In the genomic region with DNA sequence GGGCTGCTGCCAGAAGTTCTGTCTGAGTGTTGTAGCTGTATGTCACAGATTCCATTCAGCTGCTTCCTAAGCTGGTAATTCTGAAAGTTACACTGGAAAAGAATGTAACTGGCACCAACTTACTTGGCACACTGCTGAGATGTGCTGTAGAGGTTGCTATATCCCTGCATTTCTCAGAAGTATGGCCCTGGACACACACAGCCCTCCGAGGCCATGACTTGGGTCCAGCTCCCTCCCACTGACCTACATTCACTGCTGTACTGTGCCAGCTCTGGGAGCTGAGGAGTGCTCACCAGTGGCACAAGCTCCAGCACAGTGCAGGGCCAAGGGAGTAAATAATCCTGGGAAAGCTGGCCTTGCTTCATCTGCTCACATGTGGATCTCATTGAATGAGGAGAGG, we compare ENCODE assay signal across 10 cellular contexts. TPM values are rescaled to one million over a fixed set of nuclear protein-coding genes. Genes with fewer than 3 reads are reported as not detected.
DNase-seq lines count a peak whose midpoint lies in the region; ATAC-seq and TF ChIP-seq lines count a peak whose summit lies in the region.
"Had no signal": no experiment of that assay in that cellular context is flagged by ENCODE, and none has a peak within 500 bp of the region (broad histone marks: within the 10 kb centered on the region; RNA-seq: fewer than 3 reads in every experiment).

No MANE protein-coding gene starts in this region.

- TF ChIP-seq CTCF in gastroesophageal sphincter (IDR thresholded peaks at IDR 0.05), result no peak
- no peak for TF ChIP-seq CTCF in ovary (IDR thresholded peaks at IDR 0.05)
- TF ChIP-seq CTCF in upper lobe of right lung (IDR thresholded peaks at IDR 0.05), result no peak

- peak; percentile 91 for ATAC-seq in gastroesophageal sphincter
- peak; percentile 72 for ATAC-seq in upper lobe of right lung
- ATAC-seq in activated CD4-positive, alpha-beta T cell treated with anti-CD3 and anti-CD28 coated beads for 36 hours, result no peak

- peaks cover 54% of the 10 kb centered on the region for H3K36me3 Mint-ChIP-seq in activated CD4-positive, alpha-beta T cell treated with anti-CD3 and anti-CD28 coated beads for 36 hours (ENCODE audit: low read depth)

- peak overlapping the region; percentile 56 to 80 (median 72) for H3K27ac ChIP-seq in gastroesophageal sphincter
- H3K27ac ChIP-seq in ovary, result no peak overlapping the region
- no peak overlapping the region for H3K27ac ChIP-seq in upper lobe of right lung
- H3K27ac ChIP-seq: parathyroid adenoma had no signal

- H3K4me3 ChIP-seq in gastroesophageal sphincter (no peak overlapping the region), ovary (no peak overlapping the region), upper lobe of right lung (no peak overlapping the region)

- no peak for TF ChIP-seq EP300 in gastroesophageal sphincter (IDR thresholded peaks at IDR 0.05)
- no peak for TF ChIP-seq EP300 in ovary (IDR thresholded peaks at IDR 0.05)

- H3K4me1 ChIP-seq in gastroesophageal sphincter (peaks cover 6 to 45% (median 19%) of the 10 kb centered on the region in 3 donors), ovary (ENCODE audit: insufficient read depth) (peaks cover 10% of the 10 kb centered on the region), upper lobe of right lung (peaks cover 10% of the 10 kb centered on the region)

- H3K9me3 ChIP-seq in gastroesophageal sphincter (no peaks in the 10 kb centered on the region), ovary (no peaks in the 10 kb centered on the region), upper lobe of right lung (no peaks in the 10 kb centered on the region)

- H3K36me3 ChIP-seq in gastroesophageal sphincter (peaks cover 0 to 72% of the 10 kb centered on the region in 2 donors), ovary (no peaks in the 10 kb centered on the region), upper lobe of right lung (peaks cover 57% of the 10 kb centered on the region)

- CTCF ChIA-PET in activated CD4-positive, alpha-beta T cell treated with anti-CD3 and anti-CD28 coated beads for 36 hours (lab: Charles Lee), result interaction anchor here (0.6 kb wide), 1 partner anchor 8 kb away, joined by 3 read pairs; no protein-coding TSS in a partner anchor

- H3K27me3 Mint-ChIP-seq in activated CD4-positive, alpha-beta T cell treated with anti-CD3 and anti-CD28 coated beads for 36 hours, result no peaks in the 10 kb centered on the region

- no peak overlapping the region for H3K4me3 Mint-ChIP-seq in activated CD4-positive, alpha-beta T cell treated with anti-CD3 and anti-CD28 coated beads for 36 hours

- H3K4me1 Mint-ChIP-seq in activated CD4-positive, alpha-beta T cell treated with anti-CD3 and anti-CD28 coated beads for 36 hours, result peaks cover 20% of the 10 kb centered on the region

- no peaks in the 10 kb centered on the region for H3K9me3 Mint-ChIP-seq in activated CD4-positive, alpha-beta T cell treated with anti-CD3 and anti-CD28 coated beads for 36 hours (ENCODE audit: low read depth)

- POLR2A ChIA-PET in activated CD4-positive, alpha-beta T cell treated with anti-CD3 and anti-CD28 coated beads for 36 hours (lab: Charles Lee), result no interaction called here

- 17% methylated on average over 1 of the region's 1 CpG; no CpG with 5 or more reads in 1 of the 2 donors for WGBS in gastroesophageal sphincter (ENCODE audit: low coverage in 1 of 2), 2 donors
- WGBS in ovary, 3 donors, result 14 to 30% (median 20%) methylated on average over 1 of the region's 1 CpG

- TF ChIP-seq POLR2A in gastroesophageal sphincter (IDR thresholded peaks at IDR 0.05) (no peak), ovary (IDR thresholded peaks at IDR 0.05) (no peak)

- DNase-seq in amniotic epithelial cell (ENCODE audit: low read depth) (peak; percentile 31), ovary (peak in 4 of 5 donors; percentile 30 to 61 (median 50)), upper lobe of right lung (no peak), iPS-NIHi11 (ENCODE audit: low spot score) (no peak), OCI-M1 (lab: John Stamatoyannopoulos, UW) (no peak)
- no peak for DNase-seq in activated CD4-positive, alpha-beta T cell treated with anti-CD3 and anti-CD28 coated beads for 36 hours
- DNase-seq: kidney, NCI-H2227 treated with DMSO at 0.1 percent for 48 hours had no signal

- intact Hi-C loops in ovary (cut with DNase I) (no loop called here), upper lobe of right lung (cut with DNase I) (no loop called here)
- intact Hi-C loops in activated CD4-positive, alpha-beta T cell treated with anti-CD3 and anti-CD28 coated beads for 36 hours (cut with DNase I, micrococcal nuclease), result no loop called here

- no peak overlapping the region for H3K27ac Mint-ChIP-seq in activated CD4-positive, alpha-beta T cell treated with anti-CD3 and anti-CD28 coated beads for 36 hours

- no peaks in the 10 kb centered on the region for H3K27me3 ChIP-seq in gastroesophageal sphincter
- no peaks in the 10 kb centered on the region for H3K27me3 ChIP-seq in ovary
- no peaks in the 10 kb centered on the region for H3K27me3 ChIP-seq in upper lobe of right lung

RNA-seq across cellular contexts. Expression of a gene that starts 25.8 kb away (rescaled TPM):
- total RNA-seq in gastroesophageal sphincter (under 1 TPM in 1 of 4 donors, not detected in 3; 0.40 TPM), ovary (1 to 10 TPM in 6 of 7 donors, under 1 TPM in 1; 0.48 to 4.6 (median 1.5) TPM), upper lobe of right lung (1.8 TPM)
- 1 to 10 TPM in 1 of 2 donors, under 1 TPM in 1; 0.39 to 3.8 TPM for polyA plus RNA-seq in ovary
- total RNA-seq in activated CD4-positive, alpha-beta T cell treated with anti-CD3 and anti-CD28 coated beads for 36 hours, result 1 to 10 TPM; 2.5 TPM

RNA-seq across cellular contexts. Expression of a gene that starts 26.2 kb away (rescaled TPM):
- total RNA-seq in gastroesophageal sphincter (1 to 10 TPM; 5.0 to 9.2 (median 8.3) TPM), ovary (10 to 100 TPM in 5 of 7 donors, 1 to 10 TPM in 2; 8.6 to 17.7 (median 12.8) TPM), upper lobe of right lung (12.4 TPM)
- 10 to 100 TPM in 1 of 2 donors, 1 to 10 TPM in 1; 7.4 to 12.8 TPM for polyA plus RNA-seq in ovary
- total RNA-seq in activated CD4-positive, alpha-beta T cell treated with anti-CD3 and anti-CD28 coated beads for 36 hours, result 10 to 100 TPM; 14.9 to 17.0 TPM

Comparison
In these comparisons a context has a peak if more than half of its experiments do, and no peak if none do; other contexts are left out.
1. DNase-seq: peak in amniotic epithelial cell (single experiment) and ovary (4 of 5); none in upper lobe of right lung (single experiment), iPS-NIHi11 (single experiment), OCI-M1 (single experiment) and activated CD4-positive, alpha-beta T cell treated with anti-CD3 and anti-CD28 coated beads for 36 hours (single experiment).
2. H3K27ac ChIP-seq: peak in gastroesophageal sphincter (4 of 4); none in ovary (0 of 2) and upper lobe of right lung (single experiment).